25 cellular contexts compared by ENCODE assay signal in the genomic region with DNA sequence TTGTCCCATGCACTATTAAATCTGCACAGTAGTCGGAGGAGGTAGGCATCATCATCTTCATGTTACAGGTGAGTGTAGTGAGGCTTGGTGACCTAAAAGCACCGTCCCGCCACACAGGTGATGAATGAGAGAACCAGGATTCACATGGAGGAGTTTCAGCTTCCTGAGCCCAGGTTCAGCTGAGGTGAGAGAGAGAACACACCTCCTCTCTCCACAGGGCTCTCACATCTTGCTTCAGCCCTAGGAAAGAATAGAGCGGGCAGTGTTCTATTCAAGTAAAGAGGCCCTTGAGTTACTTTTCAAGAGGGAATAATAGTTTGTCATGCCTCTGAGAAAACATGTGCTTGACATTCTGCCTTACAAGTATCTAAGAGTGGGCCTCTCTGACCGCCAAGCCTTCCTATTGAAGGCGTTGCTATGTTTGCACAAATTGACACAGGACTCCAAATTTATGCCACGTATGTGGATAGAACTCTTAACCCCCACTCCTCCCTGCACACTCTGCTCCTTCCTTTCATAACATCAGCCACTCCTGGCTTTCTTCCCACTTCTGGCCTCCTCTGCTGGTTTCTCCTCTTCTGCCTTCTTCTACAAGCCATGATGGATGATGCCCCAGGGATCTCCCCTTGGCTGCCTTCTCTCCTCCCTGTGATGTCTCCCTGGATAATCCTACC.
DNase-seq lines count a peak whose midpoint lies in the region; ATAC-seq and TF ChIP-seq lines count a peak whose summit lies in the region.
"Had no signal": no experiment of that assay in that cellular context is flagged by ENCODE, and none has a peak within 500 bp of the region (broad histone marks: within the 10 kb centered on the region; RNA-seq: fewer than 3 reads in every experiment).

No MANE protein-coding gene starts in this region.

- peaks cover 36% of the 10 kb centered on the region for H3K4me1 Mint-ChIP-seq in nephron

- H3K4me3 ChIP-seq in AG10803 (ENCODE audit: low read length) (no peak overlapping the region), Karpas-422 (ENCODE audit: low read length) (no peak overlapping the region)
- H3K4me3 ChIP-seq: smooth muscle cell, uterus had no signal

- no peaks in the 10 kb centered on the region for H3K4me1 ChIP-seq in Karpas-422 (ENCODE audit: low read length)
- H3K4me1 ChIP-seq: uterus had no signal

- H3K36me3 Mint-ChIP-seq in nephron (ENCODE audit: low read depth), result peaks cover 44% of the 10 kb centered on the region
- H3K36me3 Mint-ChIP-seq: memory B cell had no signal

- H3K27me3 ChIP-seq in Karpas-422 (ENCODE audit: low read length), result no peaks in the 10 kb centered on the region
- H3K27me3 ChIP-seq: uterus had no signal

- H3K9me3 Mint-ChIP-seq in nephron, result no peaks in the 10 kb centered on the region
- H3K9me3 Mint-ChIP-seq: activated T-cell treated with anti-CD3 and anti-CD28 coated beads, Interleukin-2, amount 50 U/mL, for 4 hours; dendritic cell treated with granulocyte-macrophage colony-stimulating factor and Interleukin-4, amounts not matched to agents 40 ng/mL and 50 ng/mL, for 4 days; T-helper 1 cell treated with Interleukin-12 subunit alpha and Interleukin-12 subunit beta and Interleukin-4 antibody, amounts not matched to agents 30 μg/mL and 1 μg/mL, for 36 hours had no signal

- peaks cover 6% of the 10 kb centered on the region for H3K27me3 Mint-ChIP-seq in nephron (ENCODE audit: low read depth)

- H3K9me2 ChIP-seq in Karpas-422 (replicated peaks; ENCODE audit: insufficient read depth, low read length), result no peaks in the 10 kb centered on the region

- TF ChIP-seq CTCF in AG10803 (conservative IDR thresholded peaks at IDR 0.05; ENCODE audit: low read length), result no peak
- no peak for TF ChIP-seq CTCF in nephron (IDR thresholded peaks at IDR 0.05; ENCODE audit: unreplicated experiment in 3 of 3)

- H3K4me2 ChIP-seq in Karpas-422 (ENCODE audit: low read depth, low read length, poor library complexity, severe bottlenecking), result no peak overlapping the region
- H3K4me2 ChIP-seq: smooth muscle cell had no signal

- peak overlapping the region; percentile 7 to 63 (median 45) for H3K27ac Mint-ChIP-seq in nephron
- H3K27ac Mint-ChIP-seq: dendritic cell treated with granulocyte-macrophage colony-stimulating factor and Interleukin-4, amounts not matched to agents 40 ng/mL and 50 ng/mL, for 4 days; memory B cell; T-helper 1 cell treated with Interleukin-12 subunit alpha and Interleukin-12 subunit beta and Interleukin-4 antibody, amounts not matched to agents 30 μg/mL and 1 μg/mL, for 36 hours had no signal

- no peak overlapping the region for H3K27ac ChIP-seq in Karpas-422 (ENCODE audit: low read length)
- H3K27ac ChIP-seq: uterus had no signal

- no peak overlapping the region for H3K4me3 Mint-ChIP-seq in nephron
- H3K4me3 Mint-ChIP-seq: activated T-cell treated with anti-CD3 and anti-CD28 coated beads, Interleukin-2, amount 50 U/mL, for 4 hours; dendritic cell treated with granulocyte-macrophage colony-stimulating factor and Interleukin-4, amounts not matched to agents 40 ng/mL and 50 ng/mL, for 4 days; memory B cell; T-helper 1 cell treated with Interleukin-12 subunit alpha and Interleukin-12 subunit beta and Interleukin-4 antibody, amounts not matched to agents 30 μg/mL and 1 μg/mL, for 36 hours had no signal

- H3K36me3 ChIP-seq in Karpas-422 (ENCODE audit: insufficient read depth, low read length), result no peaks in the 10 kb centered on the region
- H3K36me3 ChIP-seq: uterus had no signal

- H2AFZ ChIP-seq in Karpas-422 (ENCODE audit: low read length), result no peak overlapping the region

- H3K9me3 ChIP-seq in Karpas-422 (ENCODE audit: low read length), result no peaks in the 10 kb centered on the region
- H3K9me3 ChIP-seq: uterus had no signal

- H4K20me1 ChIP-seq in Karpas-422 (ENCODE audit: insufficient read depth, low read depth, low read length), result no peaks in the 10 kb centered on the region

- no peaks in the 10 kb centered on the region for H3K79me2 ChIP-seq in Karpas-422 (ENCODE audit: low read length)

- ATAC-seq in HG02938 (IDR thresholded peaks at IDR 0.05; ENCODE audit: unreplicated experiment) (no peak), GM19035 (IDR thresholded peaks at IDR 0.05; ENCODE audit: unreplicated experiment) (no peak)
- ATAC-seq: activated T-cell treated with anti-CD3 and anti-CD28 coated beads, Interleukin-2, amount 50 U/mL, for 4 hours had no signal

- DNase-seq in AG10803 (ENCODE audit: low read depth) (peak; percentile 57), NCI-H2029 treated with DMSO at 0.1 percent for 48 hours (lab: John Stamatoyannopoulos, UW) (peak; percentile 56), ecto neural progenitor cell (ENCODE audit: low spot score) (peak; percentile 27), Karpas-422 (no peak)
- no peak for DNase-seq in stimulated activated CD4-positive, alpha-beta T cell treated with anti-CD3 and anti-CD28 coated beads, Interleukin-1b, Interleukin-23, amount 100 ng/mL, for 48 hours
- DNase-seq: ACHN; activated CD8-positive, alpha-beta memory T cell treated with anti-CD3 and anti-CD28 coated beads for 24 hours; activated naive CD4-positive, alpha-beta T cell; activated T-cell treated with anti-CD3 and anti-CD28 coated beads, Interleukin-2, amount 50 U/mL, for 4 hours; amygdala; C1 segment of cervical spinal cord; central memory CD4-positive, alpha-beta T cell; HCEC 1CT; head of caudate nucleus; NCI-H1930; NCI-H748 treated with DMSO at 0.1 percent for 48 hours; RPMI8226; uterus had no signal

- H3K9ac ChIP-seq in Karpas-422 (ENCODE audit: low read length), result no peak overlapping the region

Comparison
In these comparisons a context has a peak if more than half of its experiments do, and no peak if none do; other contexts are left out.
1. DNase-seq: peak in AG10803 (single experiment), NCI-H2029 treated with DMSO at 0.1 percent for 48 hours (single experiment) and ecto neural progenitor cell (single experiment); none in stimulated activated CD4-positive, alpha-beta T cell treated with anti-CD3 and anti-CD28 coated beads, Interleukin-1b, Interleukin-23, amount 100 ng/mL, for 48 hours (single experiment) and Karpas-422 (single experiment).